ENCODE assay signal across 8 cellular contexts in the genomic region with DNA sequence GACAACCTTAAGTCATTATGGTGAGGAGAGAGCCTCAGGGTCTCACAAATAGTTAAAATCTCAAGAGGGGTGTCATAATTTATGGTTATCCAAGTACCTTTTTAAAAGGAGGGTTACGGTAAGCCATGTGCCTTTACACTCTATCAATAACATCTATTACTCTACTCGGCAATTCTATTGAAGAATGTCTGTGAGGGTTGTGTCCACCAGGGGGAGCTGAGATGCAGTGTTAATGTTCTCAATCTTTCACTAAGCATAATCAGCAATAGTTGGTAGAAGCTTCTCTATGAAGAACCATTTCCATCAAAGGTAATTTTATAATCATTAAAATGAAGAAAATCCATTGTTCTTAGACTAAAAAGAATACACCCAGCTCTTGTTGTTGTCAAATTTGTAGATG.
A peak's percentile ranks its signal among the peaks of the same experiment; 100 is the strongest.
DNase-seq lines count a peak whose midpoint lies in the region; ATAC-seq and TF ChIP-seq lines count a peak whose summit lies in the region.

No MANE protein-coding gene starts in this region.

- no peak overlapping the region for H3K4me3 ChIP-seq in breast epithelium
- no peak overlapping the region for H3K4me3 ChIP-seq in iPS DF 6.9 (ENCODE audit: low read length)

- no CpG with 5 or more reads among the region's 2 CpGs for WGBS in iPS DF 6.9 (ENCODE audit: insufficient coverage, insufficient read length)

- H3K4me1 ChIP-seq in breast epithelium (no peaks in the 10 kb centered on the region), iPS DF 6.9 (ENCODE audit: control insufficient read depth, insufficient read depth, low read length) (no peaks in the 10 kb centered on the region)

- H3K9me3 Mint-ChIP-seq in MCF 10A (ENCODE audit: unreplicated experiment), result no peaks in the 10 kb centered on the region

- H3K27ac Mint-ChIP-seq in MCF 10A (ENCODE audit: low read depth, unreplicated experiment), result no peak overlapping the region

- no peak for TF ChIP-seq POLR2A in breast epithelium (IDR thresholded peaks at IDR 0.05)

- H3K36me3 ChIP-seq in breast epithelium (no peaks in the 10 kb centered on the region), iPS DF 6.9 (ENCODE audit: control insufficient read depth, insufficient read depth, low read length) (no peaks in the 10 kb centered on the region)

- H3K27me3 Mint-ChIP-seq in MCF 10A (ENCODE audit: insufficient read depth, unreplicated experiment), result no peaks in the 10 kb centered on the region

- H3K4me3 Mint-ChIP-seq in MCF 10A (ENCODE audit: unreplicated experiment), result no peak overlapping the region

- no peaks in the 10 kb centered on the region for H3K27me3 ChIP-seq in breast epithelium
- H3K27me3 ChIP-seq in iPS DF 6.9 (ENCODE audit: control insufficient read depth, insufficient read depth, low read length), result no peaks in the 10 kb centered on the region

- peak; percentile 61 for TF ChIP-seq CTCF in MCF 10A (IDR thresholded peaks at IDR 0.05; ENCODE audit: unreplicated experiment)
- TF ChIP-seq CTCF in breast epithelium (IDR thresholded peaks at IDR 0.05), result peak in 1 of 3 donors; percentile 39

- H3K36me3 Mint-ChIP-seq in MCF 10A (ENCODE audit: insufficient read depth, unreplicated experiment), result no peaks in the 10 kb centered on the region

- intact Hi-C loops in MCF 10A (cut with micrococcal nuclease), result loop anchor here (1.0 to 2.0 kb wide), 3 partner anchors 110 to 305 kb away; no protein-coding TSS in a partner anchor
- intact Hi-C loops in breast epithelium (cut with DNase I; ENCODE audit: low total_unique reads), result no loop called here

- H3K4me1 Mint-ChIP-seq in MCF 10A (ENCODE audit: insufficient read depth, unreplicated experiment), result no peaks in the 10 kb centered on the region

- H3K27ac ChIP-seq in breast epithelium (no peak overlapping the region), iPS DF 6.9 (ENCODE audit: low read length) (no peak overlapping the region)

- BruUV-seq in MCF 10A (replicated peaks; lab: Mats Ljungman, UMichigan), result no TSS peak

- H3K9me3 ChIP-seq in breast epithelium, result no peaks in the 10 kb centered on the region
- H3K9me3 ChIP-seq in iPS DF 6.9 (ENCODE audit: control insufficient read depth, insufficient read depth, low read length), result no peaks in the 10 kb centered on the region

- ATAC-seq in HG02852 (IDR thresholded peaks at IDR 0.05; ENCODE audit: unreplicated experiment), result peak; percentile 94
- ATAC-seq in HG02588 (IDR thresholded peaks at IDR 0.05; ENCODE audit: unreplicated experiment), result no peak

- POLR2A ChIA-PET in MCF 10A (lab: Yijun Ruan, JAX), result no interaction called here

- peak; percentile 64 for DNase-seq in MCF 10A (ENCODE audit: unreplicated experiment)
- DNase-seq in breast epithelium (ENCODE audit: low spot score in 2 of 2), result no peak
- DNase-seq in NCI-H2029 treated with DMSO at 0.1 percent for 48 hours (lab: John Stamatoyannopoulos, UW), result peak; percentile 17
- DNase-seq in activated CD8-positive, alpha-beta memory T cell treated with anti-CD3 and anti-CD28 coated beads, Interleukin-2, amount 50 U/mL, for 4 hours, result peak; percentile 18
- DNase-seq in iPS DF 6.9 (ENCODE audit: low read depth, low spot score), result peak; percentile 60
- DNase-seq in stimulated activated CD8-positive, alpha-beta memory T cell treated with anti-CD3 and anti-CD28 coated beads, Interleukin-4, amount 100 ng/mL, for 24 hours (ENCODE audit: low read depth), result peak; percentile 4

- CTCF ChIA-PET in MCF 10A (lab: Yijun Ruan, JAX), result interaction anchor here (0.6 to 2.3 kb wide), 19 partner anchors 10 to 342 kb away, joined by 3 to 18 read pairs (median 6); no protein-coding TSS in a partner anchor

Comparison
In these comparisons a context has a peak if more than half of its experiments do, and no peak if none do; other contexts are left out.
1. DNase-seq: peak in MCF 10A (single experiment), NCI-H2029 treated with DMSO at 0.1 percent for 48 hours (single experiment), activated CD8-positive, alpha-beta memory T cell treated with anti-CD3 and anti-CD28 coated beads, Interleukin-2, amount 50 U/mL, for 4 hours (single experiment), iPS DF 6.9 (single experiment) and stimulated activated CD8-positive, alpha-beta memory T cell treated with anti-CD3 and anti-CD28 coated beads, Interleukin-4, amount 100 ng/mL, for 24 hours (single experiment); none in breast epithelium (0 of 2).